ENCODE assay signal across 19 cellular contexts in the genomic region with DNA sequence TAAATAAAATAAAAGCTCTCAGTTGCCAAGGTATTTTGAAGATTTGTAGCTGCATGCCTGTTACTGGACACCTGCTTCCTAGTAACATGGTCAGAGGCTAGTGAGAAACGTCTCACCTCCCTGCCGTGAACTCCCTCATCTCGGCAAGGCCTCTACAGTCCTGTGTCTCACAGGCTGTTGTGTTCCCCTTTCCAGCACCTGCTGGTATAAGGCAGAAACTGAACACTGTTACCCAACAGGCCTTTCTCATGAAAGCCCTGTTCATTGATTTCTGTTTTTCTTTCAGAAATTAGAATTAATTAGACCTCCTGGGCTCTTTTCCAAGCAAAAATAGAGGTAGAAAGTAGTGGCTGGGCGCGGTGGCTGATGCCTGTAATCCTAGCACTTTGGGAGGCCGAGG. TPM values are rescaled to one million over a fixed set of nuclear protein-coding genes. Genes with fewer than 3 reads are reported as not detected.
DNase-seq lines count a peak whose midpoint lies in the region; ATAC-seq and TF ChIP-seq lines count a peak whose summit lies in the region.
"Had no signal": no experiment of that assay in that cellular context is flagged by ENCODE, and none has a peak within 500 bp of the region (broad histone marks: within the 10 kb centered on the region; RNA-seq: fewer than 3 reads in every experiment).

No MANE protein-coding gene starts in this region.

- H3K36me3 ChIP-seq in HCT116 (ENCODE audit: control insufficient read depth in 1 of 2, insufficient read depth in 2 of 2, low read length in 2 of 2) (no peaks in the 10 kb centered on the region), PC-9 (ENCODE audit: low read depth) (no peaks in the 10 kb centered on the region), skeletal muscle satellite cell (ENCODE audit: insufficient read depth, low read length) (no peaks in the 10 kb centered on the region)
- H3K36me3 ChIP-seq: stomach had no signal

- RAD21 ChIA-PET in HCT116 (lab: Charles Lee; ENCODE audit: low non-redundant PET in 1 of 2, low total read pairs in 2 of 2, uncharacterized antibody in 2 of 2, unreplicated experiment in 2 of 2), result no interaction called here

- H3K4me2 ChIP-seq in HCT116 (ENCODE audit: low read length), result peak overlapping the region; percentile 65
- peak overlapping the region; percentile 70 for H3K4me2 ChIP-seq in PC-9
- H3K4me2 ChIP-seq in skeletal muscle satellite cell (ENCODE audit: low read length), result no peak overlapping the region

- no peaks in the 10 kb centered on the region for H3K27me3 ChIP-seq in HCT116 (ENCODE audit: insufficient read depth, low read length)
- H3K27me3 ChIP-seq in PC-9 (ENCODE audit: insufficient read depth, low read depth), result no peaks in the 10 kb centered on the region
- H3K27me3 ChIP-seq in skeletal muscle satellite cell (ENCODE audit: control insufficient read depth, insufficient read depth, low read length), result no peaks in the 10 kb centered on the region
- H3K27me3 ChIP-seq: stomach had no signal

- H3K9me2 ChIP-seq in HCT116 (ENCODE audit: insufficient read depth), result no peaks in the 10 kb centered on the region
- no peaks in the 10 kb centered on the region for H3K9me2 ChIP-seq in PC-9 (ENCODE audit: insufficient read depth)

- POLR2A ChIA-PET in HCT116 (lab: Charles Lee), result interaction anchor here (0.7 kb wide), 1 partner anchor 500 kb away, joined by 3 read pairs; no protein-coding TSS in a partner anchor
- POLR2A ChIA-PET in PC-9 (lab: Charles Lee; ENCODE audit: unreplicated experiment), result interaction anchor here (1.0 kb wide), 1 partner anchor 30 kb away, joined by 12 read pairs; no protein-coding TSS in a partner anchor

- CTCF ChIA-PET in HCT116 (lab: Charles Lee) (no interaction called here), PC-9 (lab: Charles Lee) (interaction anchor here (0.7 kb wide), 1 partner anchor 13 kb away, joined by 5 read pairs; no protein-coding TSS in a partner anchor)

- peak overlapping the region; percentile 30; the same call in 1 of the 2 replicates for H3K27ac ChIP-seq in HCT116 (ENCODE audit: low read depth, low read length)
- H3K27ac ChIP-seq in PC-9, result peak overlapping the region; percentile 73
- H3K27ac ChIP-seq in epithelial cell of prostate, result peak overlapping the region; percentile 48
- no peak overlapping the region for H3K27ac ChIP-seq in caudate nucleus (ENCODE audit: low read depth, low read length)

- ATAC-seq in HCT116 (no peak), GM18870 (IDR thresholded peaks at IDR 0.05; ENCODE audit: unreplicated experiment) (no peak)
- ATAC-seq: WTC11 had no signal

- BruUV-seq in HCT116 (replicated peaks; lab: Mats Ljungman, UMichigan) (no TSS peak), PC-9 (replicated peaks; lab: Mats Ljungman, UMichigan) (TSS peak; percentile 78)

- peaks cover 38% of the 10 kb centered on the region for H3F3A ChIP-seq in PC-9 (ENCODE audit: insufficient read depth, low read depth)

- no peak for TF ChIP-seq POLR2A in HCT116 (IDR thresholded peaks at IDR 0.05; ENCODE audit: borderline replicate concordance, extremely low read depth, insufficient read depth, insufficient read length)

- H3K4me1 ChIP-seq in HCT116 (ENCODE audit: control insufficient read depth in 1 of 2, insufficient read depth in 2 of 2, low read length in 2 of 2) (peaks cover 27 to 46% of the 10 kb centered on the region in 2 experiments), PC-9 (replicated peaks; ENCODE audit: insufficient read depth) (peaks cover 63% of the 10 kb centered on the region), skeletal muscle satellite cell (ENCODE audit: control insufficient read depth, insufficient read depth, low read length) (peaks cover 36% of the 10 kb centered on the region)

- H3K4me3 ChIP-seq in HCT116 (replicated peaks in 1 of 2; ENCODE audit: low read depth in 1 of 2, low read length in 2 of 2) (no peak overlapping the region), PC-9 (no peak overlapping the region), skeletal muscle satellite cell (ENCODE audit: low read length) (no peak overlapping the region)
- H3K4me3 ChIP-seq: stomach had no signal

- no peak for TF ChIP-seq RAD21 in HCT116 (IDR thresholded peaks at IDR 0.05; ENCODE audit: low read depth)

- H3K9ac ChIP-seq in HCT116 (ENCODE audit: low read length) (no peak overlapping the region), skeletal muscle satellite cell (ENCODE audit: low read depth, low read length) (peak overlapping the region; percentile 25)

- intact Hi-C loops in HCT116 (cut with micrococcal nuclease), result loop anchor here (1.0 kb wide), 1 partner anchor 153 kb away; no protein-coding TSS in a partner anchor
- intact Hi-C loops in PC-9 (cut with micrococcal nuclease; ENCODE audit: unreplicated experiment), result loop anchor here (5.0 kb wide), 1 partner anchor 134 kb away; the partner anchor contains the start of genes KCTD20 and PXT1

- no peaks in the 10 kb centered on the region for H3K9me3 ChIP-seq in HCT116 (ENCODE audit: control insufficient read depth in 1 of 2, insufficient read depth in 1 of 2, low read depth in 1 of 2, low read length in 2 of 2)
- no peaks in the 10 kb centered on the region for H3K9me3 ChIP-seq in PC-9 (ENCODE audit: insufficient read depth, low read depth)
- H3K9me3 ChIP-seq in skeletal muscle satellite cell (replicated peaks; ENCODE audit: low read length), result no peaks in the 10 kb centered on the region

- DNase-seq in HCT116 (ENCODE audit: low read depth, low spot score) (no peak), PC-9 (no peak), epithelial cell of prostate (ENCODE audit: low read depth, low spot score) (no peak), caudate nucleus (lab: John Stamatoyannopoulos, UW) (no peak), SK-N-DZ (ENCODE audit: low spot score) (no peak), activated T-cell treated with anti-CD3 and anti-CD28 coated beads for 4 hours (no peak)
- DNase-seq: activated CD8-positive, alpha-beta memory T cell treated with anti-CD3 and anti-CD28 coated beads for 24 hours; activated gamma-delta T cell; DMS 273 treated with DMSO at 0.1 percent for 48 hours; head of caudate nucleus; KBM-7; kidney; NCI-H1417; NCI-H446; nucleus accumbens; stomach had no signal

- H3K79me2 ChIP-seq in HCT116 (ENCODE audit: insufficient read depth, low read length), result no peaks in the 10 kb centered on the region
- no peaks in the 10 kb centered on the region for H3K79me2 ChIP-seq in PC-9 (ENCODE audit: low read depth)

- H4K20me1 ChIP-seq in HCT116 (ENCODE audit: insufficient read depth), result no peaks in the 10 kb centered on the region
- H4K20me1 ChIP-seq in PC-9 (ENCODE audit: insufficient read depth), result no peaks in the 10 kb centered on the region

- TF ChIP-seq CTCF in HCT116 (IDR thresholded peaks at IDR 0.05 in 2 of 3, conservative IDR thresholded peaks at IDR 0.05 in 1 of 3; ENCODE audit: borderline replicate concordance in 1 of 3, insufficient read depth in 1 of 3, low read depth in 2 of 3, low read length in 2 of 3), result no peak
- no peak for TF ChIP-seq CTCF in PC-9 (conservative IDR thresholded peaks at IDR 0.05)

- H2AFZ ChIP-seq in HCT116 (ENCODE audit: low read depth, low read length, poor library complexity, severe bottlenecking), result peak overlapping the region; percentile 93
- H2AFZ ChIP-seq in PC-9, result 0 out of 2 replicates have a peak overlapping the region, but pooled peaks have one; percentile 24

TF ChIP-seq in HCT116, 20 proteins besides CTCF, POLR2A, EP300 and RAD21 (continues in another document):
- TF ChIP-seq REST (IDR thresholded peaks at IDR 0.05; ENCODE audit: low read depth) (no peak), ATF3 (IDR thresholded peaks at IDR 0.05) (no peak), POLR2AphosphoS5 (IDR thresholded peaks at IDR 0.05; ENCODE audit: low read depth, low read length) (no peak), JUND (IDR thresholded peaks at IDR 0.05) (no peak), SIN3A (IDR thresholded peaks at IDR 0.05; ENCODE audit: low read depth) (no peak), EGR1 (IDR thresholded peaks at IDR 0.05; ENCODE audit: low read depth) (no peak), TCF7L2 (IDR thresholded peaks at IDR 0.05; ENCODE audit: borderline replicate concordance, extremely low read depth, insufficient read depth, insufficient read length) (no peak)

RNA-seq across cellular contexts. Expression of gene SRSF3, which starts 17.6 kb away (rescaled TPM):
- 362 TPM for total RNA-seq in HCT116 (2021; ENCODE audit: unreplicated experiment)
- 213 and 248 TPM in 2 replicates for polyA plus RNA-seq in HCT116 (2012)
- total RNA-seq in PC-9 (2021), result 278 and 282 TPM in 2 replicates
- total RNA-seq in skeletal muscle satellite cell (2012; rRNA removed), result 182 and 211 TPM in 2 replicates
- 189 and 228 TPM in 2 replicates for polyA plus RNA-seq in SK-N-DZ (2014; cell fraction: cytosol; rRNA removed)
- 227 and 252 TPM in 2 replicates for polyA plus RNA-seq in SK-N-DZ (2014; cell fraction: nucleus; rRNA removed)

RNA-seq across cellular contexts. Expression of gene STK38, which starts 29.3 kb away (rescaled TPM):
- total RNA-seq in HCT116 (2021; ENCODE audit: unreplicated experiment), result 20.1 TPM
- 9.6 and 13.5 TPM in 2 replicates for polyA plus RNA-seq in HCT116 (2012)
- total RNA-seq in PC-9 (2021), result 45.7 and 53.3 TPM in 2 replicates
- 11.2 and 13.8 TPM in 2 replicates for total RNA-seq in skeletal muscle satellite cell (2012; rRNA removed)
- 16.2 and 18.8 TPM in 2 replicates for polyA plus RNA-seq in SK-N-DZ (2014; cell fraction: cytosol; rRNA removed)
- 19.8 and 25.7 TPM in 2 replicates for polyA plus RNA-seq in SK-N-DZ (2014; cell fraction: nucleus; rRNA removed)
